Comparison of ENCODE assay signal across 1 cellular context in the genomic region with DNA sequence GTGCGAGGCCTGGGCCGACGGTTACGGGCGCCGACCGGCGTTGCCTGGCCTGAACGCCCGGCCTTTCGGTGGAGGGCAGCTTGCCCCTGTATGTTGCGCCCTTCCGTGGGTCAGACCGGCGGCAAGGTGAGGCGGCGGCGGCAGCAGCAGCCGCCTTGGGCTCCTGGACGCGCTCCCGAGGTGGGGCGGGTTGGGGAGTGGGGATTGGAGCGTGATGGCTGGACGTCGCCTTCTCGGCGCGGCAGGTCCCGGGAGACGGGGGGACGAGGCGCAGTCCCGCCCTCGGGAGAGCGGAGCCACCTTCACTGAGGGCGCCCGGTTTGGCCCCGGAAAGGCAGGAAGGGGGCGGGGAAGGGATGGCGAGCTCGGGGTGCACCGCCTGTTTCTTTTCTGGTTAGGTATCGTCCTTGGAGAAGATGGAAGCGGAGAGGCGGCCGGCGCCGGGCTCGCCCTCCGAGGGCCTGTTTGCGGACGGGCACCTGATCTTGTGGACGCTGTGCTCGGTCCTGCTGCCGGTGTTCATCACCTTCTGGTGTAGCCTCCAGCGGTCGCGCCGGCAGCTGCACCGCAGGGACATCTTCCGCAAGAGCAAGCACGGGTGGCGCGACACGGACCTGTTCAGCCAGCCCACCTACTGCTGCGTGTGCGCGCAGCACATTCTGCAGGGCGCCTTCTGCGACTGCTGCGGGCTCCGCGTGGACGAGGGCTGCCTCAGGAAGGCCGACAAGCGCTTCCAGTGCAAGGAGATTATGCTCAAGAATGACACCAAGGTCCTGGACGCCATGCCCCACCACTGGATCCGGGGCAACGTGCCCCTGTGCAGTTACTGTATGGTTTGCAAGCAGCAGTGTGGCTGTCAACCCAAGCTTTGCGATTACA.
TF ChIP-seq lines count a peak whose summit lies in the region.

No MANE protein-coding gene starts in this region.

TF ChIP-seq in IMR-90, 13 proteins besides CTCF, POLR2A, EP300 and RAD21 (continued from another document):
- TF ChIP-seq, protein P1, sequence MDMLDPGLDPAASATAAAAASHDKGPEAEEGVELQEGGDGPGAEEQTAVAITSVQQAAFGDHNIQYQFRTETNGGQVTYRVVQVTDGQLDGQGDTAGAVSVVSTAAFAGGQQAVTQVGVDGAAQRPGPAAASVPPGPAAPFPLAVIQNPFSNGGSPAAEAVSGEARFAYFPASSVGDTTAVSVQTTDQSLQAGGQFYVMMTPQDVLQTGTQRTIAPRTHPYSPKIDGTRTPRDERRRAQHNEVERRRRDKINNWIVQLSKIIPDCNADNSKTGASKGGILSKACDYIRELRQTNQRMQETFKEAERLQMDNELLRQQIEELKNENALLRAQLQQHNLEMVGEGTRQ (IDR thresholded peaks at IDR 0.05; ENCODE audit: low read depth, low read length), result no peak
- no peak for TF ChIP-seq CHD1 (IDR thresholded peaks at IDR 0.05; ENCODE audit: low read depth, low read length)
- TF ChIP-seq CEBPB (IDR thresholded peaks at IDR 0.05; ENCODE audit: low read depth, low read length), result no peak
- TF ChIP-seq FOS (IDR thresholded peaks at IDR 0.05; ENCODE audit: low read depth, low read length), result no peak
- TF ChIP-seq MAFK (IDR thresholded peaks at IDR 0.05; ENCODE audit: low read depth, low read length), result no peak
- TF ChIP-seq NFE2L2 (IDR thresholded peaks at IDR 0.05; ENCODE audit: low read depth, low read length), result no peak
- no peak for TF ChIP-seq RCOR1 (IDR thresholded peaks at IDR 0.05; ENCODE audit: insufficient replicate concordance, low read length)
- TF ChIP-seq MXI1 (IDR thresholded peaks at IDR 0.05; ENCODE audit: borderline replicate concordance, low read depth, low read length), result no peak
